Comparison of ENCODE assay signal across 19 cellular contexts in the genomic region with DNA sequence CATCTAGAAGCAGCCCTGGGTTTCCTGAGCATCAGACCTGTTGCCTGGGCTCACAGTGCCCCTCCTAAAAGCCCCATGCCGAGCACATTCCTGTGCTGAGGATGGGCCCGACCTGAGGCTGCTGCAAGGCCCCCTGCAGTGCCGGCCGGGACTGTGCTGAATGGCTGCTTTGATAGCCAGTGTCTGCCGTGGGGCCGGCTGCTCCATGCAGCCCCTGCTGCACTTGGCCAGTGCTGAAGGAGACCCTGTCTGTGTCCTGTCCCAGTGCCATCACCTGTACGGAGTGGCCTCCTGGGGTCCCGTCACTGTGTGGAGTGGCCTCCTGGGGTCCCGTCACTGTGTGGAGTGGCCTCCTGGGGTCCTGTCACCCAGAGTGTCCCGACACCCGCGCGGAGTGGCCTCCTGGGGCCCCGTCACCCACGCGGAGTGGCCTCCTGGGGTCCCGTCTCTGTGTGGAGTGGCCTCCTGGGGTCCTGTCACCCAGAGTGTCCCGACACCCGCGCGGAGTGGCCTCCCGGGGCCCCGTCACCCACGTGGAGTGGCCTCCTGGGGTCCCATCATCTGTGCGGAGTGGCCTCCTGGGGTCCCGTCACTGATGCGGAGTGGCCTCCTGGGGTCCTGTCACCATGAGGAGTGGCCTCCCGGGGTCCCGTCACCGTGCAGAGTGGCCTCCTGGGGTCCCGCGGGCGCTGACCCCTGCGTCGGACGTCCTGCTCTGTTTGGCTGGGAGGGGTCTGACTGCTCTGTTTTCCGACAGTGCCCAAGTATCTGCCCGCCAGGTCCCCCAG. TPM values are rescaled to one million over a fixed set of nuclear protein-coding genes. Genes with fewer than 3 reads are reported as not detected.
A peak's percentile ranks its signal among the peaks of the same experiment; 100 is the strongest.
DNase-seq lines count a peak whose midpoint lies in the region; ATAC-seq, FAIRE-seq and TF ChIP-seq lines count a peak whose summit lies in the region.
"Had no signal": no experiment of that assay in that cellular context is flagged by ENCODE, and none has a peak within 500 bp of the region (broad histone marks: within the 10 kb centered on the region; RNA-seq: fewer than 3 reads in every experiment).

No MANE protein-coding gene starts in this region.

- H4K91ac ChIP-seq in trophoblast cell (ENCODE audit: low read depth, low read length), result no peak overlapping the region

- POLR2A ChIA-PET in A549 (lab: Yijun Ruan, JAX), result no interaction called here

- H3K36me3 ChIP-seq in OCI-LY3 (replicated peaks; ENCODE audit: low read depth, low read length) (no peaks in the 10 kb centered on the region), trophoblast cell (ENCODE audit: control insufficient read depth in 1 of 2, insufficient read depth in 2 of 2, low read length in 2 of 2) (peaks cover 65 to 69% of the 10 kb centered on the region in 2 experiments)
- H3K36me3 ChIP-seq: left lung, SJCRH30 had no signal

- no peak overlapping the region for H2AK5ac ChIP-seq in trophoblast cell (ENCODE audit: low read length)

- peak overlapping the region; percentile 88; the same call in 1 of the 3 replicates for H3K4me2 ChIP-seq in A549
- peak overlapping the region; percentile 95 for H3K4me2 ChIP-seq in OCI-LY3 (ENCODE audit: low read length)
- H3K4me2 ChIP-seq in trophoblast cell (ENCODE audit: low read length), result no peak overlapping the region

- H3K9ac ChIP-seq in OCI-LY3 (ENCODE audit: low read length) (peak overlapping the region; percentile 62; the same call in 1 of the 2 replicates), trophoblast cell (ENCODE audit: low read length) (no peak overlapping the region)

- DNase-seq in A549 (ENCODE audit: low read depth in 1 of 2, low spot score in 1 of 2), result no peak
- peak; percentile 86 for DNase-seq in ELF-1 (ENCODE audit: low read depth, low spot score)
- peak; percentile 82 for DNase-seq in iPS-NIHi11 (ENCODE audit: low spot score)
- no peak for DNase-seq in trophoblast cell
- DNase-seq in foreskin melanocyte, result no peak
- no peak for DNase-seq in stimulated activated CD4-positive, alpha-beta T cell treated with anti-CD3 and anti-CD28 coated beads, Interleukin-4, amount 100 ng/mL, for 4 hours
- no peak for DNase-seq in NAMALWA (ENCODE audit: low spot score)
- DNase-seq: activated CD4-positive, alpha-beta T cell treated with anti-CD3 and anti-CD28 coated beads for 4 hours; activated CD8-positive, alpha-beta memory T cell treated with anti-CD3 and anti-CD28 coated beads, Interleukin-2, amount 50 U/mL, for 48 hours; aorta; GF-D8; left lung; NCI-H1436 treated with DMSO at 0.1 percent for 48 hours; NCI-H446 treated with DMSO at 0.1 percent for 48 hours; occipital lobe had no signal

- no peak overlapping the region for H4K12ac ChIP-seq in trophoblast cell (ENCODE audit: low read depth, low read length)

- no peaks in the 10 kb centered on the region for H3K79me2 ChIP-seq in OCI-LY3 (ENCODE audit: low read length)
- H3K79me2 ChIP-seq in trophoblast cell (ENCODE audit: control insufficient read depth, insufficient read depth, low read length, poor library complexity), result no peaks in the 10 kb centered on the region

- no peak overlapping the region for H3K4ac ChIP-seq in trophoblast cell (ENCODE audit: low read depth, low read length)

- H3K18ac ChIP-seq in trophoblast cell (ENCODE audit: low read length), result no peak overlapping the region

- 87% methylated on average over 23 of the region's 38 CpGs for WGBS in A549 (ENCODE audit: missing lambda C conversion rate)
- no CpG with 5 or more reads among the region's 38 CpGs for WGBS in trophoblast cell (ENCODE audit: extremely low coverage, insufficient coverage, insufficient read length)

- H3K27me3 ChIP-seq in OCI-LY3 (ENCODE audit: low read depth, low read length) (peaks cover 7% of the 10 kb centered on the region), trophoblast cell (ENCODE audit: insufficient read depth, low read length) (no peaks in the 10 kb centered on the region)

- H2BK5ac ChIP-seq in trophoblast cell (ENCODE audit: low read depth, low read length, poor library complexity), result no peak overlapping the region

- no peak overlapping the region for H3K23ac ChIP-seq in trophoblast cell (ENCODE audit: low read length)

- H4K8ac ChIP-seq in trophoblast cell (ENCODE audit: low read depth, low read length), result no peak overlapping the region

- peaks cover 4% of the 10 kb centered on the region for H3K79me1 ChIP-seq in trophoblast cell (ENCODE audit: low read length)

- no peak for TF ChIP-seq RAD21 in A549 (conservative IDR thresholded peaks at IDR 0.05 in 1 of 2, IDR thresholded peaks at IDR 0.05 in 1 of 2)

- H3K14ac ChIP-seq in trophoblast cell (ENCODE audit: low read length), result no peak overlapping the region

- FAIRE-seq in A549 (lab: Jason Lieb, UNC), result no peak
- FAIRE-seq: endothelial cell of umbilical vein, frontal cortex had no signal

- no peaks in the 10 kb centered on the region for H4K20me1 ChIP-seq in OCI-LY3 (ENCODE audit: insufficient read depth, low read length)

- no peak overlapping the region for H2BK120ac ChIP-seq in trophoblast cell (ENCODE audit: insufficient read depth, low read length, poor library complexity)

- H2BK12ac ChIP-seq in trophoblast cell (ENCODE audit: low read length), result no peak overlapping the region

- H3K9me3 ChIP-seq in A549 (no peaks in the 10 kb centered on the region), OCI-LY3 (ENCODE audit: insufficient read depth, low read length) (no peaks in the 10 kb centered on the region), trophoblast cell (ENCODE audit: insufficient read depth, low read depth, low read length) (no peaks in the 10 kb centered on the region)
- H3K9me3 ChIP-seq: left lung, SJCRH30 had no signal

- H3K4me3 ChIP-seq in A549 (no peak overlapping the region; the same call in 2 of the 3 replicates), OCI-LY3 (ENCODE audit: low read length) (peak overlapping the region; percentile 74; the same call in 1 of the 2 replicates), trophoblast cell (ENCODE audit: low read depth, low read length) (no peak overlapping the region)
- H3K4me3 ChIP-seq: left lung, SJCRH30 had no signal

- no peak overlapping the region for H2AFZ ChIP-seq in OCI-LY3 (ENCODE audit: low read depth, low read length)
- H2AFZ ChIP-seq in trophoblast cell (ENCODE audit: insufficient read depth, low read length, poor library complexity), result no peak overlapping the region

- H3K27ac ChIP-seq in A549 (peak overlapping the region in 1 of 2 experiments; percentile 80; a peak in 4 of 6 replicates), OCI-LY3 (ENCODE audit: low read length) (peak overlapping the region; percentile 62), trophoblast cell (ENCODE audit: low read depth, low read length) (no peak overlapping the region)
- H3K27ac ChIP-seq: left lung, SJCRH30 had no signal

- ATAC-seq in A549, result peak in 1 of 2 experiments; percentile 6; a peak in 3 of 6 replicates

- no peak for TF ChIP-seq POLR2A in A549 (IDR thresholded peaks at IDR 0.05; ENCODE audit: low read length)

- TF ChIP-seq EP300 in A549 (IDR thresholded peaks at IDR 0.05), result no peak

- CTCF ChIA-PET in A549 (lab: Yijun Ruan, JAX), result interaction anchor here (0.9 to 7.1 kb wide), 20 partner anchors 7 to 392 kb away, joined by 3 to 76 read pairs (median 6); a partner anchor contains a TSS

- H3K4me1 ChIP-seq in A549 (peaks cover 40% of the 10 kb centered on the region), OCI-LY3 (ENCODE audit: low read length) (peaks cover 43% of the 10 kb centered on the region), trophoblast cell (ENCODE audit: control insufficient read depth in 1 of 2, insufficient read depth in 2 of 2, low read length in 2 of 2) (peaks cover 10 to 17% of the 10 kb centered on the region in 2 experiments)

- TF ChIP-seq CTCF in A549 (IDR thresholded peaks at IDR 0.05), result no peak
- no peak for TF ChIP-seq CTCF in OCI-LY3 (IDR thresholded peaks at IDR 0.05; ENCODE audit: low read depth, low read length)

TF ChIP-seq in A549, 52 proteins besides CTCF, POLR2A, EP300 and RAD21:
- TF ChIP-seq JUN (IDR thresholded peaks at IDR 0.05), result no peak
TF ChIP-seq in A549: peak in this region for 0.

RNA-seq across cellular contexts. Expression of a gene that starts 7.0 kb away (rescaled TPM):
- polyA plus RNA-seq in A549 (2011; rRNA removed), result 0.26 and 0.41 TPM in 2 replicates
- 0.62 and 0.67 TPM in 2 replicates for polyA plus RNA-seq in A549 (2012; cell fraction: cytosol; rRNA removed)
- 2.1 and 2.5 TPM in 2 replicates for polyA plus RNA-seq in A549 (2012; cell fraction: nucleus; rRNA removed)
- polyA plus RNA-seq in A549 (2017; fragmentation: RNase III; extraction: RNeasy Plus Mini Kit Qiagen cat#74134 plus additional on column Dnase treatment), result 0.42 to 0.54 TPM (median 0.49 TPM) in 3 replicates
- polyA minus RNA-seq in A549 (2011; rRNA and poly(A)+ RNA removed), result 0.29 TPM in 1 of 2 replicates, not detected in the other
- polyA plus RNA-seq in trophoblast cell (2013), result 243 and 264 TPM in 2 replicates

RNA-seq across cellular contexts. Expression of a gene that starts 19.2 kb away (rescaled TPM):
- 15.9 and 16.1 TPM in 2 replicates for polyA plus RNA-seq in A549 (2011; rRNA removed)
- polyA plus RNA-seq in A549 (2012; cell fraction: cytosol; rRNA removed), result 37.8 and 39.1 TPM in 2 replicates
- polyA plus RNA-seq in A549 (2012; cell fraction: nucleus; rRNA removed), result 58.1 and 61.4 TPM in 2 replicates
- 33.7 to 36.7 TPM (median 35.6 TPM) in 3 replicates for polyA plus RNA-seq in A549 (2017; fragmentation: RNase III; extraction: RNeasy Plus Mini Kit Qiagen cat#74134 plus additional on column Dnase treatment)
- 17.2 and 17.6 TPM in 2 replicates for polyA minus RNA-seq in A549 (2011; rRNA and poly(A)+ RNA removed)
- 31.8 and 32.7 TPM in 2 replicates for polyA plus RNA-seq in trophoblast cell (2013)

RNA-seq across cellular contexts. Expression of a gene that starts 27.6 kb away (rescaled TPM):
- polyA plus RNA-seq in A549 (2011; rRNA removed), result 14.6 and 21.1 TPM in 2 replicates
- 23.8 and 26.4 TPM in 2 replicates for polyA plus RNA-seq in A549 (2012; cell fraction: cytosol; rRNA removed)
- polyA plus RNA-seq in A549 (2012; cell fraction: nucleus; rRNA removed), result 24.0 and 25.2 TPM in 2 replicates
- polyA plus RNA-seq in A549 (2017; fragmentation: RNase III; extraction: RNeasy Plus Mini Kit Qiagen cat#74134 plus additional on column Dnase treatment), result 16.8 to 18.4 TPM (median 17.5 TPM) in 3 replicates
- polyA minus RNA-seq in A549 (2011; rRNA and poly(A)+ RNA removed), result 15.9 and 18.8 TPM in 2 replicates
- polyA plus RNA-seq in trophoblast cell (2013), result 13.3 and 13.7 TPM in 2 replicates

RNA-seq across cellular contexts. Expression of a gene that starts 37.7 kb away (rescaled TPM):
- polyA plus RNA-seq in A549 (2011; rRNA removed), result 7.1 and 7.3 TPM in 2 replicates
- 3.6 and 3.8 TPM in 2 replicates for polyA plus RNA-seq in A549 (2012; cell fraction: cytosol; rRNA removed)
- polyA plus RNA-seq in A549 (2012; cell fraction: nucleus; rRNA removed), result 2.2 and 3.4 TPM in 2 replicates
- polyA plus RNA-seq in A549 (2017; fragmentation: RNase III; extraction: RNeasy Plus Mini Kit Qiagen cat#74134 plus additional on column Dnase treatment), result 5.1 to 6.1 TPM (median 5.6 TPM) in 3 replicates
- polyA minus RNA-seq in A549 (2011; rRNA and poly(A)+ RNA removed), result 2.0 and 2.9 TPM in 2 replicates
- polyA plus RNA-seq in trophoblast cell (2013), result 4.6 and 5.0 TPM in 2 replicates

Comparison
In these comparisons a context has a peak if more than half of its experiments do, and no peak if none do; other contexts are left out.
1. DNase-seq: peak in ELF-1 (single experiment) and iPS-NIHi11 (single experiment); none in A549 (0 of 2), trophoblast cell (0 of 2), foreskin melanocyte (single experiment), stimulated activated CD4-positive, alpha-beta T cell treated with anti-CD3 and anti-CD28 coated beads, Interleukin-4, amount 100 ng/mL, for 4 hours (0 of 2) and NAMALWA (single experiment).